ENCODE assay signal across 12 cellular contexts in the genomic region with DNA sequence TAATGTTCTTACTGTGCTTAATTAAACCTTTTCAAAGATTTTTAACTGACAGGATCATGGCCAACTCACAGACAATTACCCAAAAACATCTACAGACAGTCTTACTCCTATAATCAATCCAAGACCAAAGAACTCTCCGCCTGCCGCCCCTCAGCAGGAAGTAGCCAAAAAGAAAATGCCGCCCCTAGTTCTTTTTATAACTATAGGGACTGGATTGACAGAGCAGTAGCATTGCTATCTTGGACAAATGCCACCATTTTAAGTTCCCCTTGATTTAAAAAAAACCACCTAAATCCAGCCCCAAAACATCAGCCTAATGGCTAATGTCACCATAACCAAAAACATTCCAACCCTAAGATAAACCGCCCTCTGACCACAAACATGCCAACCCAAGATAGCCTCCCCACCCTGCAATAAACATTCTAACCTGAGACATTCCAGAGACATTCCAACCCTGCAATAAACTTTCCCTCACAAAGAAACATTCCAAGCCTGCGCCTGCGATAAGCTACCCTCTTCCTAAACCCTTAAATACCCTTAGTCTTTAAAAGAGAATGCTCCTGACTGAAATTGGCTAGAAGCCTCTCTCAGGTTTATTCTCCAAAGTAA.
DNase-seq lines count a peak whose midpoint lies in the region; ATAC-seq and TF ChIP-seq lines count a peak whose summit lies in the region.
"Had no signal": no experiment of that assay in that cellular context is flagged by ENCODE, and none has a peak within 500 bp of the region (broad histone marks: within the 10 kb centered on the region; RNA-seq: fewer than 3 reads in every experiment).

No MANE protein-coding gene starts in this region.

- CTCF ChIA-PET in Calu3 (lab: Charles Lee) = interaction anchor here (1.0 kb wide), 1 partner anchor 97 kb away, joined by 3 read pairs; no protein-coding TSS in a partner anchor

- H3K4me3 Mint-ChIP-seq in Calu3 (ENCODE audit: low read depth, unreplicated experiment) = no peak overlapping the region
- no peak overlapping the region for H3K4me3 Mint-ChIP-seq in naive thymus-derived CD8-positive, alpha-beta T cell

- H3K27me3 Mint-ChIP-seq in Calu3 (ENCODE audit: unreplicated experiment) = no peaks in the 10 kb centered on the region
- no peaks in the 10 kb centered on the region for H3K27me3 Mint-ChIP-seq in naive thymus-derived CD8-positive, alpha-beta T cell

- DNase-seq in Calu3 (peak; percentile 24), NCI-H460 (ENCODE audit: extremely low read depth, low read depth) (peak; percentile 60), epithelial cell of proximal tubule (ENCODE audit: low read depth) (peak; percentile 31), middle frontal gyrus (ENCODE audit: extremely low spot score, low spot score) (no peak), HPDE6-E6E7 (ENCODE audit: extremely low spot score) (no peak)
- no peak for DNase-seq in naive thymus-derived CD8-positive, alpha-beta T cell
- DNase-seq: activated gamma-delta T cell; effector CD4-positive, alpha-beta T cell; NCI-H1048; right cardiac atrium had no signal

- intact Hi-C loops in Calu3 (cut with micrococcal nuclease; ENCODE audit: unreplicated experiment) = no loop called here

- H3K27ac Mint-ChIP-seq in Calu3 (ENCODE audit: unreplicated experiment) = peak overlapping the region; percentile 29
- H3K27ac Mint-ChIP-seq in naive thymus-derived CD8-positive, alpha-beta T cell = peak overlapping the region in 8 of 10 donors; percentile 22 to 62 (median 38)

- H3K4me1 Mint-ChIP-seq in Calu3 (ENCODE audit: low read depth, unreplicated experiment) = peaks cover 22% of the 10 kb centered on the region
- H3K4me1 Mint-ChIP-seq in naive thymus-derived CD8-positive, alpha-beta T cell = peaks cover 24 to 45% (median 44%) of the 10 kb centered on the region in 4 donors

- H3K36me3 Mint-ChIP-seq in Calu3 (ENCODE audit: insufficient read depth, unreplicated experiment) = no peaks in the 10 kb centered on the region
- H3K36me3 Mint-ChIP-seq in naive thymus-derived CD8-positive, alpha-beta T cell = no peaks in the 10 kb centered on the region

- no TSS peak for BruUV-seq in Calu3 (replicated peaks; lab: Mats Ljungman, UMichigan)

- TF ChIP-seq CTCF in Calu3 (IDR thresholded peaks at IDR 0.05; ENCODE audit: unreplicated experiment) (no peak), epithelial cell of proximal tubule (conservative IDR thresholded peaks at IDR 0.05; ENCODE audit: low read depth, low read length) (no peak)

- POLR2A ChIA-PET in naive thymus-derived CD8-positive, alpha-beta T cell (lab: Charles Lee) = interaction anchor here (0.6 kb wide), 1 partner anchor 9 kb away, joined by 3 read pairs; no protein-coding TSS in a partner anchor

- no peak for ATAC-seq in naive thymus-derived CD8-positive, alpha-beta T cell
- ATAC-seq in HG02642 (IDR thresholded peaks at IDR 0.05; ENCODE audit: poor library complexity, unreplicated experiment) = no peak
- ATAC-seq in activated CD4-positive, CD25-positive, alpha-beta regulatory T cell treated with anti-CD3 and anti-CD28 coated beads, Interleukin-2, amount 50 U/mL, for 24 hours = no peak
- ATAC-seq: right cardiac atrium had no signal

- H3K9me3 Mint-ChIP-seq in Calu3 (ENCODE audit: low read depth, unreplicated experiment) = peaks cover 5% of the 10 kb centered on the region
- H3K9me3 Mint-ChIP-seq in naive thymus-derived CD8-positive, alpha-beta T cell = peaks cover 0 to under 1% (median 0%) of the 10 kb centered on the region in 9 donors

- no peak overlapping the region for H3K4me3 ChIP-seq in epithelial cell of proximal tubule (ENCODE audit: low read depth, low read length)

Comparison
In these comparisons a context has a peak if more than half of its experiments do, and no peak if none do; other contexts are left out.
1. DNase-seq: peak in Calu3 (single experiment), NCI-H460 (single experiment) and epithelial cell of proximal tubule (single experiment); none in naive thymus-derived CD8-positive, alpha-beta T cell (0 of 10), middle frontal gyrus (single experiment) and HPDE6-E6E7 (single experiment).